11 cellular contexts compared by ENCODE assay signal in genomic region chr4:11505225-11505971, GRCh38.
DNase-seq lines count a peak whose midpoint lies in the region; ATAC-seq and TF ChIP-seq lines count a peak whose summit lies in the region.
"Had no signal": no experiment of that assay in that cellular context is flagged by ENCODE, and none has a peak within 500 bp of the region (broad histone marks: within the 10 kb centered on the region; RNA-seq: fewer than 3 reads in every experiment).

No MANE protein-coding gene starts in this region.

- ATAC-seq in activated CD4-positive, CD25-positive, alpha-beta regulatory T cell treated with anti-CD3 and anti-CD28 coated beads, Interleukin-2, amount 50 U/mL, for 24 hours = peak; percentile 97 to 98
- peak; percentile 27 to 34 for ATAC-seq in stimulated activated naive B cell treated with anti-CD40 and anti-IgM and Interleukin-4, amounts not matched to agents 10 μg/mL and 1 μg/mL and 100 μg/mL, for 72 hours (replicated peaks)
- no peak for ATAC-seq in GM19328 (IDR thresholded peaks at IDR 0.05; ENCODE audit: unreplicated experiment)

- peaks cover 10 to 20% of the 10 kb centered on the region in 2 donors for H3K4me1 Mint-ChIP-seq in stimulated activated naive B cell treated with anti-CD40 and anti-IgM and Interleukin-4, amounts not matched to agents 10 μg/mL and 1 μg/mL and 100 μg/mL, for 72 hours

- H3K4me3 Mint-ChIP-seq in stimulated activated naive B cell treated with anti-CD40 and anti-IgM and Interleukin-4, amounts not matched to agents 10 μg/mL and 1 μg/mL and 100 μg/mL, for 72 hours = no peak overlapping the region
- H3K4me3 Mint-ChIP-seq: T-helper 1 cell treated with Interleukin-12 subunit alpha and Interleukin-12 subunit beta and Interleukin-4 antibody, amounts not matched to agents 30 μg/mL and 1 μg/mL, for 36 hours had no signal

- no peak for DNase-seq in activated CD4-positive, CD25-positive, alpha-beta regulatory T cell treated with anti-CD3 and anti-CD28 coated beads, Interleukin-2, amount 50 U/mL, for 72 hours
- peak; percentile 5 to 24 for DNase-seq in activated CD4-positive, alpha-beta T cell treated with anti-CD3 and anti-CD28 coated beads, Interleukin-2, amount 50 U/mL, for 48 hours
- DNase-seq in esophagus squamous epithelium (lab: John Stamatoyannopoulos, UW) (no peak), NCI-H226 (no peak), hypothalamus (lab: John Stamatoyannopoulos, UW) (no peak)
- DNase-seq in stimulated activated naive B cell treated with anti-CD40 and anti-IgM and Interleukin-4, amounts not matched to agents 10 μg/mL and 1 μg/mL and 100 μg/mL, for 72 hours = no peak
- DNase-seq: islet precursor cell, NCI-H1092 treated with DMSO at 0.1 percent for 48 hours had no signal

- H3K27ac Mint-ChIP-seq in stimulated activated naive B cell treated with anti-CD40 and anti-IgM and Interleukin-4, amounts not matched to agents 10 μg/mL and 1 μg/mL and 100 μg/mL, for 72 hours = no peak overlapping the region
- H3K27ac Mint-ChIP-seq: T-helper 1 cell treated with Interleukin-12 subunit alpha and Interleukin-12 subunit beta and Interleukin-4 antibody, amounts not matched to agents 30 μg/mL and 1 μg/mL, for 36 hours had no signal

- H3K27me3 Mint-ChIP-seq in stimulated activated naive B cell treated with anti-CD40 and anti-IgM and Interleukin-4, amounts not matched to agents 10 μg/mL and 1 μg/mL and 100 μg/mL, for 72 hours = peaks cover 0 to 9% of the 10 kb centered on the region in 2 donors

- intact Hi-C loops in esophagus squamous epithelium (cut with DNase I) = no loop called here

- H3K9me3 Mint-ChIP-seq in stimulated activated naive B cell treated with anti-CD40 and anti-IgM and Interleukin-4, amounts not matched to agents 10 μg/mL and 1 μg/mL and 100 μg/mL, for 72 hours = no peaks in the 10 kb centered on the region

- H3K36me3 ChIP-seq in esophagus squamous epithelium = no peaks in the 10 kb centered on the region

- no peak for TF ChIP-seq CTCF in esophagus squamous epithelium (IDR thresholded peaks at IDR 0.05)

- H3K27ac ChIP-seq in esophagus squamous epithelium = peak overlapping the region; percentile 72 to 87 (median 82)

- H3K4me3 ChIP-seq in esophagus squamous epithelium = no peak overlapping the region

- H3K9me3 ChIP-seq in esophagus squamous epithelium = no peaks in the 10 kb centered on the region

- H3K27me3 ChIP-seq in esophagus squamous epithelium = no peaks in the 10 kb centered on the region

- peaks cover 5 to 26% (median 12%) of the 10 kb centered on the region in 3 donors for H3K4me1 ChIP-seq in esophagus squamous epithelium

- no peaks in the 10 kb centered on the region for H3K36me3 Mint-ChIP-seq in stimulated activated naive B cell treated with anti-CD40 and anti-IgM and Interleukin-4, amounts not matched to agents 10 μg/mL and 1 μg/mL and 100 μg/mL, for 72 hours

- 19 to 20% methylated on average over 5 of the region's 5 CpGs for WGBS in esophagus squamous epithelium, 2 donors

- TF ChIP-seq POLR2A in esophagus squamous epithelium (IDR thresholded peaks at IDR 0.05) = no peak

Comparison
In these comparisons a context has a peak if more than half of its experiments do, and no peak if none do; other contexts are left out.
1. DNase-seq: peak in activated CD4-positive, alpha-beta T cell treated with anti-CD3 and anti-CD28 coated beads, Interleukin-2, amount 50 U/mL, for 48 hours (2 of 2); none in activated CD4-positive, CD25-positive, alpha-beta regulatory T cell treated with anti-CD3 and anti-CD28 coated beads, Interleukin-2, amount 50 U/mL, for 72 hours (single experiment), esophagus squamous epithelium (single experiment), stimulated activated naive B cell treated with anti-CD40 and anti-IgM and Interleukin-4, amounts not matched to agents 10 μg/mL and 1 μg/mL and 100 μg/mL, for 72 hours (single experiment), NCI-H226 (single experiment) and hypothalamus (0 of 51).